In genomic region chr15:90265271-90266060, GRCh38 we compare ENCODE assay signal across 8 cellular contexts. TPM values are rescaled to one million over a fixed set of nuclear protein-coding genes. Genes with fewer than 3 reads are reported as not detected.
DNase-seq lines count a peak whose midpoint lies in the region; ATAC-seq and TF ChIP-seq lines count a peak whose summit lies in the region.

Gene NGRN, plus strand, starts transcription at chr15:90265672. Its CDS starts 41 bp downstream, at chr15:90265713.

- intact Hi-C loops in esophagus muscularis mucosa (cut with DNase I): no loop called here

- ATAC-seq in DND-41 (ENCODE audit: insufficient read depth, low read depth) (peak; percentile 91), GM21825 (IDR thresholded peaks at IDR 0.05; ENCODE audit: unreplicated experiment) (peak; percentile 92)

- H3K36me3 ChIP-seq in DND-41 (ENCODE audit: insufficient read depth, low read length) (peaks cover 21% of the 10 kb centered on the region), KOPT-K1 (ENCODE audit: insufficient read depth, low read length) (peaks cover 30% of the 10 kb centered on the region), Peyer's patch (peaks cover 0 to 2% (median 0%) of the 10 kb centered on the region in 3 donors), esophagus muscularis mucosa (peaks cover 0 to 26% (median 16%) of the 10 kb centered on the region in 4 donors), muscle layer of duodenum (ENCODE audit: control insufficient read depth in 1 of 2, insufficient read depth in 2 of 2, low read length in 2 of 2) (peaks cover 3 to 10% of the 10 kb centered on the region in 2 donors)

- TF ChIP-seq CTCF in DND-41 (IDR thresholded peaks at IDR 0.05; ENCODE audit: borderline replicate concordance, extremely low read depth, low read length, poor library complexity, severe bottlenecking) (no peak), Peyer's patch (IDR thresholded peaks at IDR 0.05) (peak in 1 of 6 experiments; percentile 5), esophagus muscularis mucosa (IDR thresholded peaks at IDR 0.05) (no peak)

- H3K27ac ChIP-seq in DND-41 (ENCODE audit: low read length): peak within 1 kb of the TSS; percentile 95
- H3K27ac ChIP-seq in KOPT-K1 (ENCODE audit: low read depth, low read length, poor library complexity, severe bottlenecking): peak within 1 kb of the TSS; percentile 94
- H3K27ac ChIP-seq in Peyer's patch: peak within 1 kb of the TSS; percentile 93 to 98 (median 96)
- H3K27ac ChIP-seq in esophagus muscularis mucosa (replicated peaks in 1 of 4): peak within 1 kb of the TSS; percentile 94 to 98 (median 97)
- peak within 1 kb of the TSS; percentile 98 for H3K27ac ChIP-seq in muscle layer of duodenum (ENCODE audit: low read length)

- peaks cover 62% of the 10 kb centered on the region for H3K79me2 ChIP-seq in DND-41 (ENCODE audit: insufficient read depth, low read length)

- H3K9me3 ChIP-seq in DND-41 (ENCODE audit: insufficient read depth, low read length, severe bottlenecking) (no peaks in the 10 kb centered on the region), KOPT-K1 (ENCODE audit: insufficient read depth, low read length, poor library complexity, severe bottlenecking) (no peaks in the 10 kb centered on the region), Peyer's patch (no peaks in the 10 kb centered on the region), esophagus muscularis mucosa (no peaks in the 10 kb centered on the region), muscle layer of duodenum (ENCODE audit: control insufficient read depth in 1 of 2, low read length in 2 of 2) (no peaks in the 10 kb centered on the region)

- DNase-seq in DND-41: peak; percentile 92
- peak; percentile 94 to 98 (median 95) for DNase-seq in Peyer's patch
- peak; percentile 94 to 96 for DNase-seq in activated T-cell treated with anti-CD3 and anti-CD28 coated beads, Interleukin-2, amount 50 U/mL, for 48 hours
- peak; percentile 98 for DNase-seq in esophagus muscularis mucosa (ENCODE audit: extremely low spot score)
- peak; percentile 84 for DNase-seq in stimulated activated CD8-positive, alpha-beta memory T cell treated with anti-CD3 and anti-CD28 coated beads, Interleukin-7, amount 100 ng/mL, for 24 hours (ENCODE audit: low read depth)

- peak within 1 kb of the TSS; percentile 53 to 78 for H3K4me3 ChIP-seq in DND-41 (ENCODE audit: low read depth in 1 of 2, low read length in 2 of 2)
- H3K4me3 ChIP-seq in Peyer's patch: peak within 1 kb of the TSS; percentile 53 to 87 (median 78)
- peak within 1 kb of the TSS; percentile 75 to 86 (median 82) for H3K4me3 ChIP-seq in esophagus muscularis mucosa
- H3K4me3 ChIP-seq in muscle layer of duodenum (ENCODE audit: low read depth in 1 of 2, low read length in 2 of 2): peak within 1 kb of the TSS; percentile 88 to 99

- no peak for TF ChIP-seq EP300 in esophagus muscularis mucosa (IDR thresholded peaks at IDR 0.05)

- H3K9ac ChIP-seq in DND-41 (ENCODE audit: low read depth, low read length): peak within 1 kb of the TSS; percentile 79

- peak within 1 kb of the TSS; percentile 76 for H2AFZ ChIP-seq in DND-41 (ENCODE audit: low read depth, low read length)

- WGBS in esophagus muscularis mucosa: 3% methylated on average over 11 of the region's 59 CpGs

- H3K4me1 ChIP-seq in DND-41 (ENCODE audit: insufficient read depth, low read length) (peaks cover 37% of the 10 kb centered on the region), Peyer's patch (peaks cover 3 to 45% (median 11%) of the 10 kb centered on the region in 4 donors), esophagus muscularis mucosa (peaks cover 34 to 52% (median 51%) of the 10 kb centered on the region in 4 donors), muscle layer of duodenum (ENCODE audit: control insufficient read depth in 1 of 2, insufficient read depth in 2 of 2, low read length in 2 of 2) (peaks cover 8 to 41% of the 10 kb centered on the region in 2 donors)

- H3K27me3 ChIP-seq in DND-41 (ENCODE audit: insufficient read depth, low read length, poor library complexity) (no peaks in the 10 kb centered on the region), Peyer's patch (no peaks in the 10 kb centered on the region), esophagus muscularis mucosa (no peaks in the 10 kb centered on the region), muscle layer of duodenum (ENCODE audit: low read depth, low read length) (no peaks in the 10 kb centered on the region)

- peak within 1 kb of the TSS; percentile 81 for H3K4me2 ChIP-seq in DND-41 (ENCODE audit: insufficient read depth, low read length)

- TF ChIP-seq POLR2A in Peyer's patch (IDR thresholded peaks at IDR 0.05): peak; percentile 87 to 92
- peak; percentile 39 for TF ChIP-seq POLR2A in esophagus muscularis mucosa (IDR thresholded peaks at IDR 0.05; ENCODE audit: low read depth)

- peaks cover 20% of the 10 kb centered on the region for H4K20me1 ChIP-seq in DND-41 (ENCODE audit: insufficient read depth, low read length)

RNA-seq across cellular contexts. Expression of gene NGRN, which starts in this region (rescaled TPM):
- total RNA-seq in Peyer's patch: 10 to 100 TPM; 33.5 to 48.7 (median 39.2) TPM
- total RNA-seq in esophagus muscularis mucosa: 100 to 1,000 TPM; 140 to 166 (median 154) TPM

Comparison
In these comparisons a context has a peak if more than half of its experiments do, and no peak if none do; other contexts are left out.
1. Peak in every context shown above with its lines: DNase-seq, ATAC-seq, H3K4me3 ChIP-seq and H3K27ac ChIP-seq.